In the genomic region with DNA sequence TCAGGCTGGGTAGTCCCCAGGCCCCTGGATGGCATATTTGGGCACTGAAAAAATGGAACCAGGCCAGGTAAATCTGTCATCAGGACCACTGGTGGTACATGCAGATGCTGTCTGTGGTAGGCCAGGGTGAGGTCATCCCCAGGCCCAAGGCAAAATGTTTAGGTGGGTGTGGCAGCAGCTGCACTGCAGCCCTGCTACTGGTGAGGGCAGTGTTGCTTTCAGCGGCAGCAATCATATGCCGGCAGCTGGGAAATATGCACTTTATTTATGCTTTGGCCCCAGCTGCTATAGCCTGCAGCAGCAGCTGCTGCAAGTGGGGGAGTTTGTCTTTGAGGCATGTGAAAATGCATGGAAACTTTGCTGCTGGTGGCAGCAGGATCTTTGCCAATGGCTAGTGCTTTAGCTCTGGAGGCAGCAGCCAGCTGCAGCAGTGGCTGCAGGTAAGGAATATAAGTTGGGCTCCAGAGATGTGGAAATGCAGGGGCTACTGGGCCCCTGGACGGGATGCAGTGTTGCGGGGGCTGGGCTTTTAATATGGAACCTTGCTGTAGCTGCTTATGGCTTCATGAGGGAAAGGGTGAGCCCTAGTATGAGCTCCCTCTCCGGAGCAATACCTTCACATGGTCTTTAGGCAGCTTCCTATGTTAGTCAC, we compare ENCODE assay signal across 8 cellular contexts.
DNase-seq lines count a peak whose midpoint lies in the region; ATAC-seq lines count a peak whose summit lies in the region.

No MANE protein-coding gene starts in this region.

- peak; percentile 67 for ATAC-seq in GM21381 (IDR thresholded peaks at IDR 0.05; ENCODE audit: unreplicated experiment)
- ATAC-seq in HG03571 (IDR thresholded peaks at IDR 0.05; ENCODE audit: unreplicated experiment), result peak; percentile 66

- DNase-seq in NCI-H2029 (lab: John Stamatoyannopoulos, UW), result peak; percentile 31
- DNase-seq in NCI-H2029 treated with DMSO at 0.1 percent for 48 hours (lab: John Stamatoyannopoulos, UW), result no peak
- peak; percentile 81 for DNase-seq in RPMI7951 (ENCODE audit: low read depth)
- DNase-seq in iris pigment epithelial cell (ENCODE audit: low read depth), result peak; percentile 3
- no peak for DNase-seq in HCEC 1CT
- no peak for DNase-seq in pons (ENCODE audit: low spot score)

Comparison
In these comparisons a context has a peak if more than half of its experiments do, and no peak if none do; other contexts are left out.
1. DNase-seq: peak in NCI-H2029 (single experiment), RPMI7951 (single experiment) and iris pigment epithelial cell (single experiment); none in NCI-H2029 treated with DMSO at 0.1 percent for 48 hours (single experiment), HCEC 1CT (single experiment) and pons (single experiment).